In the genomic region with DNA sequence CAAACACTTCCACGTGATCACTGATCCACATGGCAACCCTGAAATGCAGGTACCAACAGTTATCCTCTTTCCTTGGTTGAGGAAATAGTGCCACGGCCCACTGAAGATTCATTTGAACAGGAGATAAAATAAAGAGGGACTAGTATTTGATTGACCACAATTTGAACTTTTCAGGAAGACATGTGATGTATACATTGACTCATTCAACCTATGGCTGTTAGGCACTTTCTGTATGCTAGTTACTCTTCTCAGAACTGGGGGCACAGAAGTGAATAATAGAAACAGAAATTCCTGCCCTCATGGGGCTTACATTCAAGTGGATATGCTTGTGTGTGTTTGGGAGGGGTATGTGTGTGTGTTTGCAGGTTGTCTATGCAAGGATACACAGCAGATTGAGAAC, we compare ENCODE assay signal across 17 cellular contexts.
"Had no signal": no experiment of that assay in that cellular context is flagged by ENCODE, and none has a peak within 500 bp of the region (broad histone marks: within the 10 kb centered on the region; RNA-seq: fewer than 3 reads in every experiment).

No MANE protein-coding gene starts in this region.

- H3K27me3 Mint-ChIP-seq: memory B cell had no signal

- H3K4me3 Mint-ChIP-seq: memory B cell; natural killer cell; T-helper 2 cell treated with Interferon-gamma antibody and Interleukin-4, amounts not matched to agents 5 μg/mL and 100 μg/mL, for 36 hours had no signal

- H3K36me3 ChIP-seq: cardiac muscle cell had no signal

- H3K9me3 ChIP-seq: esophagus squamous epithelium, heart right ventricle, left lung, psoas muscle, sigmoid colon, upper lobe of left lung had no signal

- H3K36me3 Mint-ChIP-seq: natural killer cell had no signal

- H3K27ac Mint-ChIP-seq: memory B cell, natural killer cell had no signal

- H3K27ac ChIP-seq: cardiac muscle cell, esophagus squamous epithelium, foreskin keratinocyte, left lung, psoas muscle, upper lobe of left lung had no signal

- H3K9me3 Mint-ChIP-seq: memory B cell, natural killer cell had no signal

- H3K4me1 ChIP-seq: psoas muscle had no signal

- H3K27me3 ChIP-seq: cardiac muscle cell, esophagus squamous epithelium, foreskin keratinocyte, heart right ventricle, left lung, sigmoid colon, upper lobe of left lung had no signal

- DNase-seq: activated naive CD4-positive, alpha-beta T cell; activated T-cell treated with anti-CD3 and anti-CD28 coated beads, Interleukin-2, amount 50 U/mL, for 72 hours; aorta; esophagus squamous epithelium; heart right ventricle; left lung; natural killer cell; occipital lobe; sigmoid colon; stimulated activated CD4-positive, alpha-beta T cell treated with anti-CD3 and anti-CD28 coated beads, Interleukin-2, amount 100 ng/mL, for 24 hours; stimulated activated naive CD4-positive, alpha-beta T cell treated with Interleukin-2 at 50 U/mL for 16 hours had no signal

- H3K4me3 ChIP-seq: cardiac muscle cell, esophagus squamous epithelium, heart right ventricle, left lung, psoas muscle, sigmoid colon, upper lobe of left lung had no signal

- ATAC-seq: activated T-cell treated with anti-CD3 and anti-CD28 coated beads, Interleukin-2, amount 50 U/mL, for 72 hours; natural killer cell had no signal
